In genomic region chr12:65823481-65824313, GRCh38 we compare ENCODE assay signal across 8 cellular contexts. TPM values are rescaled to one million over a fixed set of nuclear protein-coding genes. Genes with fewer than 3 reads are reported as not detected.
DNase-seq lines count a peak whose midpoint lies in the region; ATAC-seq and TF ChIP-seq lines count a peak whose summit lies in the region.

No MANE protein-coding gene starts in this region.

- H3K4me3 ChIP-seq in left ventricle myocardium inferior (peak overlapping the region; percentile 73), psoas muscle (peak overlapping the region; percentile 67)

- 1 to 3% (median 2%) methylated on average over 57 to 61 of the region's 61 CpGs for WGBS in psoas muscle, 3 donors

- no peak for TF ChIP-seq CTCF in left ventricle myocardium inferior (IDR thresholded peaks at IDR 0.05; ENCODE audit: borderline replicate concordance)
- no peak for TF ChIP-seq CTCF in psoas muscle (IDR thresholded peaks at IDR 0.05)

- intact Hi-C loops in left ventricle myocardium inferior (cut with micrococcal nuclease) (no loop called here), psoas muscle (cut with DNase I) (loop anchor here in 1 of 2 donors (10.0 kb wide), 1 partner anchor 219 kb away; no protein-coding TSS in a partner anchor)

- no peak overlapping the region for H3K27ac ChIP-seq in left ventricle myocardium inferior (replicated peaks)
- no peak overlapping the region for H3K27ac ChIP-seq in psoas muscle

- peaks cover 90% of the 10 kb centered on the region for H3K27me3 ChIP-seq in left ventricle myocardium inferior (ENCODE audit: low read depth)
- peaks cover 0 to 93% (median 37%) of the 10 kb centered on the region in 3 donors for H3K27me3 ChIP-seq in psoas muscle (ENCODE audit: insufficient read depth in 3 of 3, low read length in 2 of 3)

- ATAC-seq in psoas muscle = peak in 3 of 4 donors; percentile 39 to 71 (median 63)

- peaks cover 38% of the 10 kb centered on the region for H3K4me1 ChIP-seq in left ventricle myocardium inferior
- peaks cover 21% of the 10 kb centered on the region for H3K4me1 ChIP-seq in psoas muscle

- peak; percentile 67 for DNase-seq in EH (ENCODE audit: low read depth)
- peak; percentile 68 for DNase-seq in HuH-7 (ENCODE audit: low spot score)
- DNase-seq in activated naive CD4-positive, alpha-beta T cell treated with anti-CD3 and anti-CD28 coated beads, Interleukin-2, amount 50 U/mL, for 16 hours = peak; percentile 11
- DNase-seq in left ventricle myocardium inferior = no peak
- peak in 1 of 2 donors; percentile 25 for DNase-seq in psoas muscle
- DNase-seq in effector CD8-positive, alpha-beta T cell (lab: John Stamatoyannopoulos, UW) = no peak
- DNase-seq in T-helper 9 cell = no peak
- DNase-seq in NCI-H1092 treated with DMSO at 0.1 percent for 48 hours (lab: John Stamatoyannopoulos, UW) = no peak

- H3K9me3 ChIP-seq in left ventricle myocardium inferior (replicated peaks) (no peaks in the 10 kb centered on the region), psoas muscle (no peaks in the 10 kb centered on the region)

- H3K36me3 ChIP-seq in left ventricle myocardium inferior = no peaks in the 10 kb centered on the region
- no peaks in the 10 kb centered on the region for H3K36me3 ChIP-seq in psoas muscle (ENCODE audit: insufficient read depth in 1 of 2, low read depth in 1 of 2)

RNA-seq across cellular contexts. Expression of gene HMGA2, which starts 0.6 kb away (rescaled TPM):
- total RNA-seq in left ventricle myocardium inferior (not detected), psoas muscle (under 1 TPM in 2 of 4 donors, not detected in 2; 0.04 to 0.08 TPM)
- 1 to 10 TPM in 1 of 3 donors, not detected in 2; 3.3 TPM for polyA plus RNA-seq in psoas muscle

Comparison
In these comparisons a context has a peak if more than half of its experiments do, and no peak if none do; other contexts are left out.
1. DNase-seq: peak in EH (single experiment), HuH-7 (single experiment) and activated naive CD4-positive, alpha-beta T cell treated with anti-CD3 and anti-CD28 coated beads, Interleukin-2, amount 50 U/mL, for 16 hours (single experiment); none in left ventricle myocardium inferior (single experiment), effector CD8-positive, alpha-beta T cell (single experiment), T-helper 9 cell (single experiment) and NCI-H1092 treated with DMSO at 0.1 percent for 48 hours (single experiment).